In the genomic region with DNA sequence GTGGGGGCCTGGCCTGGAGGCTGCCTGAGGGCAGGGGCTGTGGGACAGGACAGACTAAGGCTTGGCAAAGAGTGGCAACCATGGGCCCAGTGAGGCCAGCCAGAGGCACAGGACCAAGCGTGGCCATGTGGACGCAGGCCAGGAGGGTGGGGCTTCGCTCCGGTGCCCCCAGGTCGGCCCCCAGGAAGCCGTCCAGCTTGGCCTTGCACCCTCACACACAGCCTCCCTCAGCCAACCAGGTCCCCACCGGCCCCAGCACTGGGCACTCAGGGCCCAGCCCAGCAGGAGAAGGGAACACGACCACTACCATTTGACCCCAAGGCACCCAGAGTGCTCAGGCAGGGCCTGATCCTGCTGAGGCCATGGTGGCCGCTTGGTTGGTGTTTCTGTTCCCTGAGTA, we compare ENCODE assay signal across 18 cellular contexts. TPM values are rescaled to one million over a fixed set of nuclear protein-coding genes. Genes with fewer than 3 reads are reported as not detected.
DNase-seq lines count a peak whose midpoint lies in the region; ATAC-seq lines count a peak whose summit lies in the region.
"Had no signal": no experiment of that assay in that cellular context is flagged by ENCODE, and none has a peak within 500 bp of the region (broad histone marks: within the 10 kb centered on the region; RNA-seq: fewer than 3 reads in every experiment).

No MANE protein-coding gene starts in this region.

- no peak overlapping the region for H2AK5ac ChIP-seq in neuronal stem cell (ENCODE audit: low read depth, low read length)

- no peaks in the 10 kb centered on the region for H3K79me1 ChIP-seq in neuronal stem cell (ENCODE audit: low read depth, low read length)

- no peaks in the 10 kb centered on the region for H3K27me3 ChIP-seq in BLaER1
- H3K27me3 ChIP-seq in BLaER1 treated with 17β-estradiol and CSF1 and Interleukin-3, amounts not matched to agents 10 nM and 100 nM: no peaks in the 10 kb centered on the region; a peak in 1 of 22 replicates
- no peaks in the 10 kb centered on the region for H3K27me3 ChIP-seq in neuronal stem cell (ENCODE audit: control insufficient read depth in 3 of 3, insufficient read depth in 3 of 3, low read depth in 1 of 3, low read length in 3 of 3)
- H3K27me3 ChIP-seq: BE2C had no signal

- no peak for ATAC-seq in GM19395 (IDR thresholded peaks at IDR 0.05; ENCODE audit: unreplicated experiment)
- ATAC-seq: GM12878 had no signal

- no peak overlapping the region for H2BK120ac ChIP-seq in neuronal stem cell (ENCODE audit: low read depth, low read length)

- peak overlapping the region; percentile 46 for H2BK5ac ChIP-seq in neuronal stem cell (ENCODE audit: low read length)

- H4K91ac ChIP-seq in neuronal stem cell (ENCODE audit: low read depth, low read length, poor library complexity): no peak overlapping the region

- H3K4me2 ChIP-seq in BLaER1 (peak overlapping the region; percentile 71; the same call in 1 of the 2 replicates), neuronal stem cell (ENCODE audit: insufficient read depth, low read length, poor library complexity, severe bottlenecking) (no peak overlapping the region)
- peak overlapping the region in 9 of 11 experiments; percentile 55 to 87 (median 78); a peak in 14 of 22 replicates for H3K4me2 ChIP-seq in BLaER1 treated with 17β-estradiol and CSF1 and Interleukin-3, amounts not matched to agents 10 nM and 100 nM

- H4K8ac ChIP-seq in neuronal stem cell (ENCODE audit: low read depth, low read length): no peak overlapping the region

- peaks cover 55% of the 10 kb centered on the region for H3K4me1 ChIP-seq in BLaER1
- peaks cover 47 to 55% (median 51%) of the 10 kb centered on the region in 10 experiments for H3K4me1 ChIP-seq in BLaER1 treated with 17β-estradiol and CSF1 and Interleukin-3, amounts not matched to agents 10 nM and 100 nM
- peaks cover 0 to 2% of the 10 kb centered on the region in 2 donors for H3K4me1 ChIP-seq in neuronal stem cell (ENCODE audit: control insufficient read depth in 2 of 2, insufficient read depth in 1 of 2, low read depth in 1 of 2, low read length in 2 of 2)
- H3K4me1 ChIP-seq: BE2C had no signal

- H3K9ac ChIP-seq in BLaER1 (no peak overlapping the region), neuronal stem cell (ENCODE audit: low read depth, low read length, poor library complexity) (no peak overlapping the region)
- H3K9ac ChIP-seq in BLaER1 treated with 17β-estradiol and CSF1 and Interleukin-3, amounts not matched to agents 10 nM and 100 nM: peak overlapping the region in 4 of 11 experiments; percentile 45 to 65 (median 62); a peak in 4 of 22 replicates

- no peaks in the 10 kb centered on the region for H4K20me1 ChIP-seq in BLaER1
- H4K20me1 ChIP-seq in BLaER1 treated with 17β-estradiol and CSF1 and Interleukin-3, amounts not matched to agents 10 nM and 100 nM: no peaks in the 10 kb centered on the region

- no peak overlapping the region for H3K4ac ChIP-seq in neuronal stem cell (ENCODE audit: low read length)

- H2AFZ ChIP-seq in neuronal stem cell (ENCODE audit: low read length): no peak overlapping the region

- WGBS in neuronal stem cell (ENCODE audit: extremely low coverage in 2 of 2, insufficient read length in 2 of 2, insufficient replicate concordance in 1 of 2), 2 donors: no CpG with 5 or more reads among the region's 9 CpGs

- no peaks in the 10 kb centered on the region for H3K36me3 ChIP-seq in BLaER1
- no peaks in the 10 kb centered on the region for H3K36me3 ChIP-seq in BLaER1 treated with 17β-estradiol and CSF1 and Interleukin-3, amounts not matched to agents 10 nM and 100 nM
- H3K36me3 ChIP-seq in neuronal stem cell (replicated peaks in 1 of 2; ENCODE audit: control insufficient read depth in 2 of 2, insufficient read depth in 2 of 2, low read length in 2 of 2): no peaks in the 10 kb centered on the region
- H3K36me3 ChIP-seq: BE2C had no signal

- peak overlapping the region; percentile 58 for H3K23ac ChIP-seq in neuronal stem cell (ENCODE audit: low read depth, low read length, poor library complexity)

- DNase-seq in neuronal stem cell (ENCODE audit: low spot score): no peak
- DNase-seq in NCI-H2171 treated with DMSO at 0.1 percent for 48 hours (lab: John Stamatoyannopoulos, UW): no peak
- DNase-seq: 8988T; ACHN; BE2C; C1 segment of cervical spinal cord; CD4-positive, CD25-positive, alpha-beta regulatory T cell; COR-L47; DMS 273 treated with DMSO at 0.1 percent for 48 hours; DMS153; DMS79; DND-41; EL; GDM1 had no signal

- H2BK12ac ChIP-seq in neuronal stem cell (ENCODE audit: low read length): no peak overlapping the region

- no peak overlapping the region for H3K14ac ChIP-seq in neuronal stem cell (ENCODE audit: low read length)

- H3K4me3 ChIP-seq in BLaER1 (no peak overlapping the region), neuronal stem cell (ENCODE audit: low read length in 2 of 2) (no peak overlapping the region)
- H3K4me3 ChIP-seq in BLaER1 treated with 17β-estradiol and CSF1 and Interleukin-3, amounts not matched to agents 10 nM and 100 nM: no peak overlapping the region
- H3K4me3 ChIP-seq: GM12878 had no signal

- H3K18ac ChIP-seq in neuronal stem cell (ENCODE audit: low read length): peak overlapping the region; percentile 59

- H2BK15ac ChIP-seq in neuronal stem cell (ENCODE audit: low read length): no peak overlapping the region

- peak overlapping the region; percentile 79 for H3K27ac ChIP-seq in BLaER1
- peak overlapping the region in 5 of 11 experiments; percentile 42 to 76 (median 73); a peak in 6 of 22 replicates for H3K27ac ChIP-seq in BLaER1 treated with 17β-estradiol and CSF1 and Interleukin-3, amounts not matched to agents 10 nM and 100 nM
- H3K27ac ChIP-seq in neuronal stem cell (replicated peaks; ENCODE audit: low read length): no peak overlapping the region

- H3K9me3 ChIP-seq in BLaER1 (no peaks in the 10 kb centered on the region), neuronal stem cell (replicated peaks in 1 of 2; ENCODE audit: control insufficient read depth in 2 of 2, insufficient read depth in 1 of 2, low read depth in 1 of 2, low read length in 2 of 2) (peaks cover 3% of the 10 kb centered on the region in 2 donors)
- no peaks in the 10 kb centered on the region for H3K9me3 ChIP-seq in BLaER1 treated with 17β-estradiol and CSF1 and Interleukin-3, amounts not matched to agents 10 nM and 100 nM (replicated peaks in 1 of 11)
- H3K9me3 ChIP-seq: BE2C had no signal

RNA-seq across cellular contexts. Expression of gene FAM53A, which starts 57.2 kb away (rescaled TPM):
- 2.0 TPM for polyA plus RNA-seq in neuronal stem cell (2013, experiment 1 of 2)
- polyA plus RNA-seq in neuronal stem cell (2013, experiment 2 of 2): 1.3 TPM
